8 cellular contexts compared by ENCODE assay signal in genomic region chr14:92121670-92122350, GRCh38. TPM values are rescaled to one million over a fixed set of nuclear protein-coding genes. Genes with fewer than 3 reads are reported as not detected.
DNase-seq lines count a peak whose midpoint lies in the region; ATAC-seq and TF ChIP-seq lines count a peak whose summit lies in the region.

TSS of gene CPSF2 (plus strand) at chr14:92121969. CDS start at chr14:92130985, 9,016 bp downstream.
TSS of gene NDUFB1 (minus strand) at chr14:92121706. CDS start at chr14:92117637, 4,069 bp downstream.

- H3K4me2 ChIP-seq in DND-41 (ENCODE audit: insufficient read depth, low read length) = peak within 1 kb of the TSS; percentile 76

- peak; percentile 87 for DNase-seq in DND-41
- DNase-seq in KBM-7 = peak; percentile 87
- DNase-seq in RPMI8226 = peak; percentile 81
- peak; percentile 82 for DNase-seq in activated T-helper 2 cell treated with anti-CD3 and anti-CD28 coated beads, Interferon-gamma antibody, Interleukin-2, Interleukin-4, amounts not matched to agents 10 μg/mL and 5 μg/mL and 100 μg/mL, durations not matched to agents 14 hours and 24 hours and 36 hours (ENCODE audit: low spot score)
- DNase-seq in fibroblast of mammary gland (ENCODE audit: low read depth) = peak; percentile 65
- DNase-seq in natural killer cell treated with Interleukin-12 subunit alpha and Interleukin-12 subunit beta and Interleukin-15 and Interleukin-18, amount 100 ng/mL, for 72 hours (ENCODE audit: low spot score) = peak; percentile 88

- H3K27me3 Mint-ChIP-seq in activated T-helper 2 cell treated with anti-CD3 and anti-CD28 coated beads, Interferon-gamma antibody, Interleukin-2, Interleukin-4, amounts not matched to agents 10 μg/mL and 5 μg/mL and 100 μg/mL, durations not matched to agents 14 hours and 24 hours and 36 hours (ENCODE audit: low read depth) = no peaks in the 10 kb centered on the region
- H3K27me3 Mint-ChIP-seq in natural killer cell treated with Interleukin-12 subunit alpha and Interleukin-12 subunit beta and Interleukin-15 and Interleukin-18, amount 100 ng/mL, for 72 hours = no peaks in the 10 kb centered on the region
- H3K27me3 Mint-ChIP-seq in stimulated activated naive CD8-positive, alpha-beta T cell treated with anti-CD3 and anti-CD28 coated beads, Interleukin-15, Interleukin-2, amounts not matched to agents 100 ng/mL and 50 ng/mL, for 24 hours = no peaks in the 10 kb centered on the region

- H3K36me3 Mint-ChIP-seq in activated T-helper 2 cell treated with anti-CD3 and anti-CD28 coated beads, Interferon-gamma antibody, Interleukin-2, Interleukin-4, amounts not matched to agents 10 μg/mL and 5 μg/mL and 100 μg/mL, durations not matched to agents 14 hours and 24 hours and 36 hours (ENCODE audit: low read depth) = peaks cover 56% of the 10 kb centered on the region
- peaks cover 12% of the 10 kb centered on the region for H3K36me3 Mint-ChIP-seq in natural killer cell treated with Interleukin-12 subunit alpha and Interleukin-12 subunit beta and Interleukin-15 and Interleukin-18, amount 100 ng/mL, for 72 hours
- peaks cover 60% of the 10 kb centered on the region for H3K36me3 Mint-ChIP-seq in stimulated activated naive CD8-positive, alpha-beta T cell treated with anti-CD3 and anti-CD28 coated beads, Interleukin-15, Interleukin-2, amounts not matched to agents 100 ng/mL and 50 ng/mL, for 24 hours (ENCODE audit: low read depth)

- peak within 1 kb of the TSS; percentile 100 for H3K4me3 Mint-ChIP-seq in activated T-helper 2 cell treated with anti-CD3 and anti-CD28 coated beads, Interferon-gamma antibody, Interleukin-2, Interleukin-4, amounts not matched to agents 10 μg/mL and 5 μg/mL and 100 μg/mL, durations not matched to agents 14 hours and 24 hours and 36 hours (ENCODE audit: low read depth)
- peak within 1 kb of the TSS; percentile 100 for H3K4me3 Mint-ChIP-seq in natural killer cell treated with Interleukin-12 subunit alpha and Interleukin-12 subunit beta and Interleukin-15 and Interleukin-18, amount 100 ng/mL, for 72 hours
- H3K4me3 Mint-ChIP-seq in stimulated activated naive CD8-positive, alpha-beta T cell treated with anti-CD3 and anti-CD28 coated beads, Interleukin-15, Interleukin-2, amounts not matched to agents 100 ng/mL and 50 ng/mL, for 24 hours = peak within 1 kb of the TSS; percentile 99

- in situ Hi-C loops in KBM-7 (cut with MboI; ENCODE audit: low pct_unique_long_range_greater_than_20kb, low sequenced_read_pairs) = no loop called here

- H3K9me3 Mint-ChIP-seq in activated T-helper 2 cell treated with anti-CD3 and anti-CD28 coated beads, Interferon-gamma antibody, Interleukin-2, Interleukin-4, amounts not matched to agents 10 μg/mL and 5 μg/mL and 100 μg/mL, durations not matched to agents 14 hours and 24 hours and 36 hours = no peaks in the 10 kb centered on the region
- no peaks in the 10 kb centered on the region for H3K9me3 Mint-ChIP-seq in natural killer cell treated with Interleukin-12 subunit alpha and Interleukin-12 subunit beta and Interleukin-15 and Interleukin-18, amount 100 ng/mL, for 72 hours
- no peaks in the 10 kb centered on the region for H3K9me3 Mint-ChIP-seq in stimulated activated naive CD8-positive, alpha-beta T cell treated with anti-CD3 and anti-CD28 coated beads, Interleukin-15, Interleukin-2, amounts not matched to agents 100 ng/mL and 50 ng/mL, for 24 hours

- H3K9me3 ChIP-seq in DND-41 (ENCODE audit: insufficient read depth, low read length, severe bottlenecking) = no peaks in the 10 kb centered on the region

- H3K4me1 ChIP-seq in DND-41 (ENCODE audit: insufficient read depth, low read length) = peaks cover 41% of the 10 kb centered on the region

- H3K79me2 ChIP-seq in DND-41 (ENCODE audit: insufficient read depth, low read length) = peaks cover 69% of the 10 kb centered on the region

- peaks cover 30% of the 10 kb centered on the region for H3K4me1 Mint-ChIP-seq in activated T-helper 2 cell treated with anti-CD3 and anti-CD28 coated beads, Interferon-gamma antibody, Interleukin-2, Interleukin-4, amounts not matched to agents 10 μg/mL and 5 μg/mL and 100 μg/mL, durations not matched to agents 14 hours and 24 hours and 36 hours (ENCODE audit: low read depth)
- H3K4me1 Mint-ChIP-seq in natural killer cell treated with Interleukin-12 subunit alpha and Interleukin-12 subunit beta and Interleukin-15 and Interleukin-18, amount 100 ng/mL, for 72 hours (ENCODE audit: low read depth in 2 of 2) = peaks cover 24 to 28% of the 10 kb centered on the region in 2 donors
- H3K4me1 Mint-ChIP-seq in stimulated activated naive CD8-positive, alpha-beta T cell treated with anti-CD3 and anti-CD28 coated beads, Interleukin-15, Interleukin-2, amounts not matched to agents 100 ng/mL and 50 ng/mL, for 24 hours (ENCODE audit: low read depth) = peaks cover 45% of the 10 kb centered on the region

- peak within 1 kb of the TSS; percentile 100 for H3K27ac Mint-ChIP-seq in activated T-helper 2 cell treated with anti-CD3 and anti-CD28 coated beads, Interferon-gamma antibody, Interleukin-2, Interleukin-4, amounts not matched to agents 10 μg/mL and 5 μg/mL and 100 μg/mL, durations not matched to agents 14 hours and 24 hours and 36 hours
- peak within 1 kb of the TSS; percentile 98 to 99 for H3K27ac Mint-ChIP-seq in natural killer cell treated with Interleukin-12 subunit alpha and Interleukin-12 subunit beta and Interleukin-15 and Interleukin-18, amount 100 ng/mL, for 72 hours
- peak within 1 kb of the TSS; percentile 100 for H3K27ac Mint-ChIP-seq in stimulated activated naive CD8-positive, alpha-beta T cell treated with anti-CD3 and anti-CD28 coated beads, Interleukin-15, Interleukin-2, amounts not matched to agents 100 ng/mL and 50 ng/mL, for 24 hours

- intact Hi-C loops in activated T-helper 2 cell treated with anti-CD3 and anti-CD28 coated beads, Interferon-gamma antibody, Interleukin-2, Interleukin-4, amounts not matched to agents 10 μg/mL and 5 μg/mL and 100 μg/mL, durations not matched to agents 14 hours and 24 hours and 36 hours (cut with micrococcal nuclease) = loop anchor here (1.0 to 10.0 kb wide), 4 partner anchors 16 to 553 kb away; partner anchors contain the start of genes ATXN3 and TRIP11

- H3K36me3 ChIP-seq in DND-41 (ENCODE audit: insufficient read depth, low read length) = peaks cover 53% of the 10 kb centered on the region

- H3K27me3 ChIP-seq in DND-41 (ENCODE audit: insufficient read depth, low read length, poor library complexity) = no peaks in the 10 kb centered on the region

- H3K27ac ChIP-seq in DND-41 (ENCODE audit: low read length) = peak within 1 kb of the TSS; percentile 94

- ATAC-seq in DND-41 (ENCODE audit: insufficient read depth, low read depth) (peak; percentile 91), GM21723 (IDR thresholded peaks at IDR 0.05; ENCODE audit: unreplicated experiment) (peak; percentile 92)
- ATAC-seq in natural killer cell treated with Interleukin-12 subunit alpha and Interleukin-12 subunit beta and Interleukin-15 and Interleukin-18, amount 100 ng/mL, for 72 hours = peak; percentile 93 to 94

- H3K4me3 ChIP-seq in DND-41 (ENCODE audit: low read depth in 1 of 2, low read length in 2 of 2) = peak within 1 kb of the TSS; percentile 54 to 86
- H3K4me3 ChIP-seq in fibroblast of mammary gland (ENCODE audit: control insufficient read depth, low read depth, low read length) = peak within 1 kb of the TSS; percentile 98

- H4K20me1 ChIP-seq in DND-41 (ENCODE audit: insufficient read depth, low read length) = no peaks in the 10 kb centered on the region

- peak within 1 kb of the TSS; percentile 92 for H3K9ac ChIP-seq in DND-41 (ENCODE audit: low read depth, low read length)

- TF ChIP-seq CTCF in DND-41 (IDR thresholded peaks at IDR 0.05; ENCODE audit: borderline replicate concordance, extremely low read depth, low read length, poor library complexity, severe bottlenecking) (peak; percentile 17), fibroblast of mammary gland (conservative IDR thresholded peaks at IDR 0.05; ENCODE audit: control insufficient read depth, insufficient read depth, low read depth, low read length) (no peak)

- H2AFZ ChIP-seq in DND-41 (ENCODE audit: low read depth, low read length) = peak within 1 kb of the TSS; percentile 96

RNA-seq across cellular contexts. Expression of gene CPSF2, which starts in this region (rescaled TPM):
- 101 and 104 TPM in 2 replicates for total RNA-seq in activated T-helper 2 cell treated with anti-CD3 and anti-CD28 coated beads, Interferon-gamma antibody, Interleukin-2, Interleukin-4, amounts not matched to agents 10 μg/mL and 5 μg/mL and 100 μg/mL, durations not matched to agents 14 hours and 24 hours and 36 hours
- total RNA-seq in natural killer cell treated with Interleukin-12 subunit alpha and Interleukin-12 subunit beta and Interleukin-15 and Interleukin-18, amount 100 ng/mL, for 72 hours = 10 to 100 TPM; 65.0 to 71.9 TPM

RNA-seq across cellular contexts. Expression of gene NDUFB1, which starts in this region (rescaled TPM):
- total RNA-seq in activated T-helper 2 cell treated with anti-CD3 and anti-CD28 coated beads, Interferon-gamma antibody, Interleukin-2, Interleukin-4, amounts not matched to agents 10 μg/mL and 5 μg/mL and 100 μg/mL, durations not matched to agents 14 hours and 24 hours and 36 hours = 77.3 and 78.6 TPM in 2 replicates
- total RNA-seq in natural killer cell treated with Interleukin-12 subunit alpha and Interleukin-12 subunit beta and Interleukin-15 and Interleukin-18, amount 100 ng/mL, for 72 hours = 10 to 100 TPM; 69.6 to 95.5 TPM

Comparison
In these comparisons a context has a peak if more than half of its experiments do, and no peak if none do; other contexts are left out.
1. Peak in every context shown above with its lines: DNase-seq, ATAC-seq, H3K4me3 ChIP-seq and H3K27ac ChIP-seq.